16 cellular contexts compared by ENCODE assay signal in the genomic region with DNA sequence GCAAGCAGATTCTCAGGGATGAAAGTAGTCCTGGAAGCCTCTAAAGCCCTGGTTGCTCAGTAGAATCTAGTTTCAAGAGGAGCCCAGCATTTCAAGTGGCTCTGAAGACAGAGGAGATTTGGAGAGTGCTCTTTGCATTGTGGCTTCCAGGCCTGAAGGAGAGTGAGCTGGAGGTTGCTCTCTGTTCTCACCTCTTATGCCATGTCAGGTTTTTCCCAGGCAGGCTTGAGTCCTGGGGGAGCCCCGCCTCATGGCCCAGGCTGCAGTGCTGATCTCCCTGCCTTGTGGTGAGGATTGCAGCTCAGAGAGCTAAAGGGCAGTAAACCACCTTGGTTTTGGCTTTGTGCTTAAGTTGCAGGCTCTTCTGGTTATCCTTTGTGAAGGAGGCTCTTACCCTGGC. TPM values are rescaled to one million over a fixed set of nuclear protein-coding genes. Genes with fewer than 3 reads are reported as not detected.
DNase-seq lines count a peak whose midpoint lies in the region; ATAC-seq and TF ChIP-seq lines count a peak whose summit lies in the region.
"Had no signal": no experiment of that assay in that cellular context is flagged by ENCODE, and none has a peak within 500 bp of the region (broad histone marks: within the 10 kb centered on the region; RNA-seq: fewer than 3 reads in every experiment).

No MANE protein-coding gene starts in this region.

- peak overlapping the region; percentile 45; the same call in 1 of the 2 replicates for H3K27ac ChIP-seq in GM23338 (ENCODE audit: low read depth)
- H3K27ac ChIP-seq in hepatocyte: peak overlapping the region; percentile 17
- H3K27ac ChIP-seq: adrenal gland, foreskin keratinocyte, right lobe of liver had no signal

- peaks cover 57% of the 10 kb centered on the region for H3K4me1 ChIP-seq in GM23338 (ENCODE audit: insufficient read depth)
- peaks cover 25% of the 10 kb centered on the region for H3K4me1 ChIP-seq in hepatocyte (ENCODE audit: insufficient read depth)

- H3K79me2 ChIP-seq in GM23338 (replicated peaks; ENCODE audit: insufficient read depth): peaks cover 88% of the 10 kb centered on the region
- H3K79me2 ChIP-seq in hepatocyte: peaks cover 87% of the 10 kb centered on the region

- WGBS in hepatocyte (ENCODE audit: low lambda C conversion rate, missing lambda C conversion rate): 86% methylated on average over 1 of the region's 1 CpG

- H3K27me3 Mint-ChIP-seq in GM23338 (ENCODE audit: insufficient read depth, low read depth, poor library complexity) (peaks cover 12% of the 10 kb centered on the region), T-helper 17 cell (no peaks in the 10 kb centered on the region)
- H3K27me3 Mint-ChIP-seq: naive B cell had no signal

- H3K4me2 ChIP-seq in GM23338 (no peak overlapping the region), hepatocyte (no peak overlapping the region)

- H3K27me3 ChIP-seq in GM23338 (ENCODE audit: insufficient read depth): no peaks in the 10 kb centered on the region
- H3K27me3 ChIP-seq in hepatocyte: no peaks in the 10 kb centered on the region
- H3K27me3 ChIP-seq: adrenal gland, foreskin keratinocyte, right lobe of liver had no signal

- no peak for ATAC-seq in GM23338
- no peak for ATAC-seq in T-helper 17 cell
- ATAC-seq in stimulated activated naive CD8-positive, alpha-beta T cell treated with anti-CD3 and anti-CD28 coated beads, Interleukin-15, Interleukin-2, amounts not matched to agents 100 U/mL and 50 U/mL, for 24 hours: peak; percentile 74
- ATAC-seq in HG03045 (IDR thresholded peaks at IDR 0.05; ENCODE audit: unreplicated experiment): no peak
- ATAC-seq: foreskin keratinocyte, HepG2, right lobe of liver had no signal

- H3K27ac Mint-ChIP-seq in GM23338 (peak overlapping the region; percentile 51; the same call in 1 of the 2 replicates), T-helper 17 cell (peak overlapping the region; percentile 61)

- TF ChIP-seq CTCF in GM23338 (conservative IDR thresholded peaks at IDR 0.05; ENCODE audit: low read depth in 2 of 2) (no peak), hepatocyte (IDR thresholded peaks at IDR 0.05; ENCODE audit: poor library complexity) (no peak)

- peaks cover 47% of the 10 kb centered on the region for H4K20me1 ChIP-seq in GM23338 (replicated peaks; ENCODE audit: insufficient read depth)
- H4K20me1 ChIP-seq in hepatocyte (ENCODE audit: insufficient read depth, poor library complexity, severe bottlenecking): peaks cover 46% of the 10 kb centered on the region

- no peaks in the 10 kb centered on the region; the same call in 2 of the 3 replicates for H3K9me3 Mint-ChIP-seq in GM23338
- H3K9me3 Mint-ChIP-seq: naive B cell had no signal

- H2AFZ ChIP-seq in GM23338: no peak overlapping the region
- H2AFZ ChIP-seq in hepatocyte: no peak overlapping the region

- H3K4me3 ChIP-seq in GM23338 (no peak overlapping the region), hepatocyte (no peak overlapping the region)
- H3K4me3 ChIP-seq: adrenal gland, right lobe of liver had no signal

- no peaks in the 10 kb centered on the region for H3K9me2 ChIP-seq in GM23338 (ENCODE audit: insufficient read depth)
- H3K9me2 ChIP-seq in hepatocyte (replicated peaks; ENCODE audit: insufficient read depth): no peaks in the 10 kb centered on the region

- DNase-seq in GM23338 (ENCODE audit: low spot score): no peak
- DNase-seq in T-helper 17 cell: no peak
- DNase-seq in hepatocyte (ENCODE audit: low spot score): no peak
- DNase-seq in stimulated activated naive CD8-positive, alpha-beta T cell treated with anti-CD3 and anti-CD28 coated beads, Interleukin-15, Interleukin-2, amounts not matched to agents 100 U/mL and 50 U/mL, for 24 hours: peak; percentile 57
- DNase-seq in NCI-H345 (lab: John Stamatoyannopoulos, UW): no peak
- no peak for DNase-seq in head of caudate nucleus
- DNase-seq: adrenal gland, Calu3, foreskin keratinocyte, naive B cell, NCI-H1105 treated with DMSO at 0.1 percent for 48 hours, NCI-H526 treated with DMSO at 0.1 percent for 48 hours, right lobe of liver, T-helper 9 cell had no signal

- H3K4me1 Mint-ChIP-seq in GM23338 (peaks cover 75% of the 10 kb centered on the region), T-helper 17 cell (peaks cover 60% of the 10 kb centered on the region)

- H3K36me3 Mint-ChIP-seq in GM23338 (ENCODE audit: low read depth) (peaks cover 5% of the 10 kb centered on the region; the same call in 2 of the 3 replicates), T-helper 17 cell (ENCODE audit: low read depth) (no peaks in the 10 kb centered on the region)
- H3K36me3 Mint-ChIP-seq: naive B cell had no signal

- H3K9me3 ChIP-seq in T-helper 17 cell (ENCODE audit: control insufficient read depth, low read length, poor library complexity, severe bottlenecking) (no peaks in the 10 kb centered on the region), hepatocyte (ENCODE audit: low read depth) (no peaks in the 10 kb centered on the region)
- H3K9me3 ChIP-seq: adrenal gland, right lobe of liver had no signal

- H3F3A ChIP-seq in GM23338 (replicated peaks; ENCODE audit: low read depth): peaks cover 25% of the 10 kb centered on the region

- H3K36me3 ChIP-seq in GM23338 (ENCODE audit: insufficient read depth): no peaks in the 10 kb centered on the region
- no peaks in the 10 kb centered on the region for H3K36me3 ChIP-seq in hepatocyte (replicated peaks; ENCODE audit: insufficient read depth, low read depth)
- H3K36me3 ChIP-seq: adrenal gland, right lobe of liver had no signal

- intact Hi-C loops in head of caudate nucleus (cut with DNase I): no loop called here

- H3K4me3 Mint-ChIP-seq in GM23338 (no peak overlapping the region), T-helper 17 cell (no peak overlapping the region)

TF ChIP-seq in GM23338, 12 proteins besides CTCF, POLR2A, EP300 and RAD21:
- no peak for TF ChIP-seq REST (IDR thresholded peaks at IDR 0.05; ENCODE audit: unreplicated experiment)
- TF ChIP-seq EZH2phosphoT487 (IDR thresholded peaks at IDR 0.05; ENCODE audit: unreplicated experiment): no peak
- no peak for TF ChIP-seq ZNF331 (CRISPR knock-in tag; IDR thresholded peaks at IDR 0.05; ENCODE audit: low read depth)
TF ChIP-seq in GM23338: peak in this region for 0.

RNA-seq across cellular contexts. Expression of gene RCOR2, which starts 32.8 kb away (rescaled TPM):
- 60.1 and 66.9 TPM in 2 replicates for total RNA-seq in GM23338 (2014; rRNA removed; shearing (Covaris generic))
- polyA plus RNA-seq in GM23338 (2016; fragmentation: Nextera tagmentation; extraction: Ambion mirVana) (4.7 and 5.5 TPM in 2 replicates), hepatocyte (3.1 and 3.5 TPM in 2 replicates)
- total RNA-seq in T-helper 17 cell (not detected), hepatocyte (4.3 and 4.4 TPM in 2 replicates)

RNA-seq across cellular contexts. Expression of gene MARK2, which starts 45.3 kb away (rescaled TPM):
- total RNA-seq in GM23338 (2014; rRNA removed; shearing (Covaris generic)): 42.6 and 45.9 TPM in 2 replicates
- 15.8 and 18.7 TPM in 2 replicates for polyA plus RNA-seq in GM23338 (2016; fragmentation: Nextera tagmentation; extraction: Ambion mirVana)
- 10 to 100 TPM; 44.6 to 53.5 TPM for total RNA-seq in T-helper 17 cell
- 22.4 and 24.1 TPM in 2 replicates for total RNA-seq in hepatocyte
- 40.8 and 48.2 TPM in 2 replicates for polyA plus RNA-seq in hepatocyte

RNA-seq across cellular contexts. Expression of gene NAA40, which starts 54.6 kb away (rescaled TPM):
- total RNA-seq in GM23338 (2014; rRNA removed; shearing (Covaris generic)): 24.6 and 26.8 TPM in 2 replicates
- polyA plus RNA-seq in GM23338 (2016; fragmentation: Nextera tagmentation; extraction: Ambion mirVana) (10.1 and 12.1 TPM in 2 replicates), hepatocyte (16.4 and 17.9 TPM in 2 replicates)
- total RNA-seq in T-helper 17 cell (10 to 100 TPM; 16.6 to 19.3 TPM), hepatocyte (12.2 and 15.3 TPM in 2 replicates)

Comparison
In these comparisons a context has a peak if more than half of its experiments do, and no peak if none do; other contexts are left out.
1. RNA of gene RCOR2, which starts 32.8 kb away (total RNA-seq): 60.1 to 66.9 TPM in GM23338; 4.3 to 4.4 TPM in hepatocyte and not detected in T-helper 17 cell; every median in the first group is over 10 times any median in the second.